30 cellular contexts compared by ENCODE assay signal in the genomic region with DNA sequence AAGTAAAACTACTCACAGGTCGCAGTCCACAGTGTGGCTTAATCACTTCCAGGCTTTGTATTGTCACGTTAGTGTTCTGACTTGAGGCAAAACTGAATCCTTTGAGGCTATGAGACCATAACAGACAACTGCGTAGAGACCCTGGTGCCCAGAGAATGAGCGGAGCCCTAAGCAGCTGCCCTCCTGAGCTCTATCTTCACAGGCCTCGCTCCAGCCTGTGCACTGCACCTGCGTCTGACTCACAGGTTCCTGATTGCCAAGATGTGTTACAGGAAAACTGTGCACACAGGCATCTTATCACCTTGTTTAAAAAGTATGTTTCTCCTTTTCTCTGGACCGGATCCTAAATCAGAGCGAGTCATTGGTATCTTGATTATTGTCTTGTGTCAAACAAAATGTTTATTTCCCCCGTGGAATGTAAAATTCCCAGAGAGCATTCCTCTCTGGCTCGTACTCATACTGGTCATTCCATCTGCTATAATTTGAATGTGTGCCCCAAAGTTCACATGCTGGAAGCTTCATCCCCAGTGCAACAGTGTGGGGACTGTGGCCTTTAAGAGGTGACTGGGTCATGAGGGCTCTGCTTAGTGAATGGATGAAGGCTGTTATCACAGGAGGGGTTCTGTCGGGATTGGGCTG. TPM values are rescaled to one million over a fixed set of nuclear protein-coding genes. Genes with fewer than 3 reads are reported as not detected.
DNase-seq lines count a peak whose midpoint lies in the region; ATAC-seq, FAIRE-seq and TF ChIP-seq lines count a peak whose summit lies in the region.
"Had no signal": no experiment of that assay in that cellular context is flagged by ENCODE, and none has a peak within 500 bp of the region (broad histone marks: within the 10 kb centered on the region; RNA-seq: fewer than 3 reads in every experiment).

No MANE protein-coding gene starts in this region.

- no peak for TF ChIP-seq CTCF in foreskin keratinocyte (conservative IDR thresholded peaks at IDR 0.05)

- H3K27ac ChIP-seq in foreskin keratinocyte = no peak overlapping the region
- H3K27ac ChIP-seq in small intestine (ENCODE audit: low read depth in 1 of 2, low read length in 1 of 2) = no peak overlapping the region
- H3K27ac ChIP-seq: HL-60, PC-9, SJSA1 had no signal

- H3K36me3 Mint-ChIP-seq in activated T-cell treated with anti-CD3 and anti-CD28 coated beads, Interleukin-2, amount 50 U/mL, for 72 hours (ENCODE audit: insufficient read depth in 2 of 2) = no peaks in the 10 kb centered on the region
- H3K36me3 Mint-ChIP-seq: CD4-positive, alpha-beta memory T cell had no signal

- peak; percentile 53 for ATAC-seq in foreskin keratinocyte
- no peak for ATAC-seq in HG03439 (IDR thresholded peaks at IDR 0.05; ENCODE audit: unreplicated experiment)
- ATAC-seq in HG03280 (IDR thresholded peaks at IDR 0.05; ENCODE audit: unreplicated experiment) = no peak
- ATAC-seq in activated T-cell treated with anti-CD3 and anti-CD28 coated beads, Interleukin-2, amount 50 U/mL, for 72 hours (replicated peaks in 1 of 2) = no peak
- ATAC-seq: GM12878, Right ventricle myocardium inferior had no signal

- peak; percentile 2 for DNase-seq in EH (ENCODE audit: low read depth)
- peak; percentile 23 for DNase-seq in astrocyte of the hippocampus (ENCODE audit: low read depth, low spot score)
- DNase-seq in foreskin keratinocyte = peak in 1 of 2 donors; percentile 28
- DNase-seq in small intestine = peak; percentile 27
- no peak for DNase-seq in OCI-M2 (lab: John Stamatoyannopoulos, UW; ENCODE audit: unreplicated experiment)
- DNase-seq in activated T-cell treated with anti-CD3 and anti-CD28 coated beads, Interleukin-2, amount 50 U/mL, for 72 hours = no peak
- DNase-seq: C1 segment of cervical spinal cord; CD4-positive, alpha-beta memory T cell; COR-L47; DMS53; GDM1; HCEC 1CT; NCI-H1092; NCI-H146; NCI-H1930; NCI-H2107; NCI-H524; NCI-H748 treated with DMSO at 0.1 percent for 48 hours; NK-92 treated with Interleukin-12 subunit alpha and Interleukin-12 subunit beta, amount 100 ng/mL, for 24 hours; PC-9 had no signal

- H3K9me3 ChIP-seq in small intestine (ENCODE audit: control insufficient read depth, low read depth) = no peaks in the 10 kb centered on the region
- H3K9me3 ChIP-seq: SJSA1 had no signal

- H3K4me1 ChIP-seq in foreskin keratinocyte (no peaks in the 10 kb centered on the region), small intestine (ENCODE audit: control insufficient read depth in 2 of 2, insufficient read depth in 1 of 2, low read depth in 1 of 2, low read length in 1 of 2) (no peaks in the 10 kb centered on the region)

- no peak overlapping the region for H3K27ac Mint-ChIP-seq in activated T-cell treated with anti-CD3 and anti-CD28 coated beads, Interleukin-2, amount 50 U/mL, for 72 hours

- H3K4me1 Mint-ChIP-seq in activated T-cell treated with anti-CD3 and anti-CD28 coated beads, Interleukin-2, amount 50 U/mL, for 72 hours (ENCODE audit: low read depth) = no peaks in the 10 kb centered on the region
- H3K4me1 Mint-ChIP-seq: CD4-positive, alpha-beta memory T cell had no signal

- FAIRE-seq in small intestine (lab: Jason Lieb, UNC) = no peak
- FAIRE-seq: A204.1, GM12878, H1 had no signal

- no peaks in the 10 kb centered on the region for H3K9me3 Mint-ChIP-seq in activated T-cell treated with anti-CD3 and anti-CD28 coated beads, Interleukin-2, amount 50 U/mL, for 72 hours
- H3K9me3 Mint-ChIP-seq: CD4-positive, alpha-beta memory T cell had no signal

- 16 to 55% (median 43%) methylated on average over 11 of the region's 11 CpGs for WGBS in small intestine, 3 donors

- H3K36me3 ChIP-seq in small intestine (ENCODE audit: control insufficient read depth in 2 of 2, insufficient read depth in 2 of 2, low read length in 2 of 2) = no peaks in the 10 kb centered on the region
- H3K36me3 ChIP-seq: SJSA1 had no signal

- no peak overlapping the region for H3K4me3 Mint-ChIP-seq in activated T-cell treated with anti-CD3 and anti-CD28 coated beads, Interleukin-2, amount 50 U/mL, for 72 hours
- H3K4me3 Mint-ChIP-seq: CD4-positive, alpha-beta memory T cell had no signal

- peaks cover 9% of the 10 kb centered on the region for H3K27me3 Mint-ChIP-seq in activated T-cell treated with anti-CD3 and anti-CD28 coated beads, Interleukin-2, amount 50 U/mL, for 72 hours (ENCODE audit: low read depth)

- H3K4me3 ChIP-seq in small intestine (ENCODE audit: low read depth in 1 of 2, low read length in 2 of 2) = no peak overlapping the region
- H3K4me3 ChIP-seq: GM12878, PC-9, SJSA1 had no signal

- H3K27me3 ChIP-seq in foreskin keratinocyte (peaks cover 5% of the 10 kb centered on the region), small intestine (ENCODE audit: control insufficient read depth in 2 of 2, insufficient read depth in 2 of 2, low read length in 2 of 2) (no peaks in the 10 kb centered on the region)
- H3K27me3 ChIP-seq: SJSA1 had no signal

RNA-seq across cellular contexts. Expression of a gene that starts 25.7 kb away (rescaled TPM):
- total RNA-seq in foreskin keratinocyte = not detected in 2 replicates
- polyA plus RNA-seq in foreskin keratinocyte (not detected in 2 replicates), small intestine (under 1 TPM in 2 of 3 donors, not detected in 1; 0.43 to 0.45 TPM)
- total RNA-seq in activated T-cell treated with anti-CD3 and anti-CD28 coated beads, Interleukin-2, amount 50 U/mL, for 72 hours = under 1 TPM in 1 of 2 donors, not detected in 1; 0.07 TPM
- total RNA-seq: CD4-positive, alpha-beta memory T cell; Daoy; PC-9; RPMI7951 had no signal
- polyA plus RNA-seq: CD4-positive, alpha-beta memory T cell had no signal

RNA-seq across cellular contexts. Expression of a gene that starts 59.8 kb away (rescaled TPM):
- total RNA-seq in foreskin keratinocyte = 48.2 and 48.7 TPM in 2 replicates
- polyA plus RNA-seq in foreskin keratinocyte (64.5 and 70.3 TPM in 2 replicates), small intestine (100 to 1,000 TPM in 1 of 3 donors, 10 to 100 TPM in 2; 32.4 to 113 (median 47.4) TPM)
- total RNA-seq in activated T-cell treated with anti-CD3 and anti-CD28 coated beads, Interleukin-2, amount 50 U/mL, for 72 hours = 10 to 100 TPM; 39.4 to 44.4 TPM

Comparison
In these comparisons a context has a peak if more than half of its experiments do, and no peak if none do; other contexts are left out.
1. DNase-seq: peak in EH (single experiment), astrocyte of the hippocampus (single experiment) and small intestine (single experiment); none in OCI-M2 (single experiment) and activated T-cell treated with anti-CD3 and anti-CD28 coated beads, Interleukin-2, amount 50 U/mL, for 72 hours (0 of 2).